In genomic region chr6:109095036-109095820, GRCh38 we compare ENCODE assay signal across 1 cellular context.
A peak's percentile ranks its signal among the peaks of the same experiment; 100 is the strongest.
TF ChIP-seq lines count a peak whose summit lies in the region.

TSS of gene CEP57L1 (plus strand) at chr6:109095507. CDS start at chr6:109145222, 49,715 bp downstream.

TF ChIP-seq in HEK293, 187 proteins besides CTCF, POLR2A, EP300 and RAD21 (continued from another document and continues in another):
- peak; percentile 69 for TF ChIP-seq ZBTB11 (tag by site-specific recombination; conservative IDR thresholded peaks at IDR 0.05; ENCODE audit: low read depth)
- TF ChIP-seq BCL6B (tag by site-specific recombination; IDR thresholded peaks at IDR 0.05) = no peak
- peak; percentile 85 for TF ChIP-seq ZNF610 (tag by site-specific recombination; IDR thresholded peaks at IDR 0.05; ENCODE audit: borderline replicate concordance)
- TF ChIP-seq ZNF239 (tag by site-specific recombination; IDR thresholded peaks at IDR 0.05) = no peak
- peak; percentile 57 for TF ChIP-seq ZBTB26 (tag by site-specific recombination; optimal IDR thresholded peaks at IDR 0.05)
- no peak for TF ChIP-seq SALL2 (tag by site-specific recombination; IDR thresholded peaks at IDR 0.05; ENCODE audit: borderline replicate concordance)
- peak; percentile 91 for TF ChIP-seq ZBTB17 (tag by site-specific recombination; IDR thresholded peaks at IDR 0.05)
- TF ChIP-seq KLF7 (tag by site-specific recombination; IDR thresholded peaks at IDR 0.05; ENCODE audit: borderline replicate concordance) = peak; percentile 76; the same call in 1 of the 2 replicates
- TF ChIP-seq ZNF776 (tag by site-specific recombination; IDR thresholded peaks at IDR 0.05; ENCODE audit: borderline replicate concordance) = no peak
- no peak for TF ChIP-seq ZNF677 (tag by site-specific recombination; IDR thresholded peaks at IDR 0.05)
- no peak for TF ChIP-seq ZNF37A (tag by site-specific recombination; IDR thresholded peaks at IDR 0.05)
- TF ChIP-seq ZNF501 (tag by site-specific recombination; IDR thresholded peaks at IDR 0.05) = 0 out of 2 replicates have a peak, but pooled peaks have one; percentile 63
- TF ChIP-seq ZNF580 (tag by site-specific recombination; IDR thresholded peaks at IDR 0.05) = peak; percentile 72; the same call in 1 of the 2 replicates
- peak; percentile 89 for TF ChIP-seq ZBTB10 (tag by site-specific recombination; IDR thresholded peaks at IDR 0.05)
- TF ChIP-seq ZFP69B (tag by site-specific recombination; IDR thresholded peaks at IDR 0.05) = 0 out of 2 replicates have a peak, but pooled peaks have one; percentile 4
- TF ChIP-seq GLIS2 (tag by site-specific recombination; IDR thresholded peaks at IDR 0.05) = peak; percentile 67
- TF ChIP-seq ZXDB (tag by site-specific recombination; IDR thresholded peaks at IDR 0.05) = peak; percentile 98
- peak; percentile 20; the same call in 1 of the 2 replicates for TF ChIP-seq ZNF10 (tag by site-specific recombination; IDR thresholded peaks at IDR 0.05)
- TF ChIP-seq ZNF513 (tag by site-specific recombination; IDR thresholded peaks at IDR 0.05) = no peak
- no peak; the same call in 1 of the 2 replicates for TF ChIP-seq MZF1 (tag by site-specific recombination; IDR thresholded peaks at IDR 0.05; ENCODE audit: borderline replicate concordance)
- no peak; the same call in 1 of the 2 replicates for TF ChIP-seq ZNF518A (tag by site-specific recombination; conservative IDR thresholded peaks at IDR 0.05; ENCODE audit: low read depth)
- no peak for TF ChIP-seq HOXA7 (CRISPR knock-in tag; IDR thresholded peaks at IDR 0.05; ENCODE audit: borderline replicate concordance)
- TF ChIP-seq ZNF555 (tag by site-specific recombination; conservative IDR thresholded peaks at IDR 0.05) = no peak
- TF ChIP-seq KLF9 (tag by site-specific recombination; IDR thresholded peaks at IDR 0.05; ENCODE audit: low read depth) = peak; percentile 40; the same call in 1 of the 2 replicates
- TF ChIP-seq MYNN (tag by site-specific recombination; IDR thresholded peaks at IDR 0.05; ENCODE audit: borderline replicate concordance) = no peak
- TF ChIP-seq PRDM10 (tag by site-specific recombination; IDR thresholded peaks at IDR 0.05) = peak; percentile 97
- no peak for TF ChIP-seq ZNF510 (tag by site-specific recombination; IDR thresholded peaks at IDR 0.05; ENCODE audit: insufficient replicate concordance)
- no peak for TF ChIP-seq ZNF571 (tag by site-specific recombination; IDR thresholded peaks at IDR 0.05)
- TF ChIP-seq PRDM4 (tag by site-specific recombination; IDR thresholded peaks at IDR 0.05) = peak; percentile 12; the same call in 1 of the 2 replicates
- TF ChIP-seq ZNF830 (tag by site-specific recombination; IDR thresholded peaks at IDR 0.05; ENCODE audit: low read depth) = no peak
